In the genomic region with DNA sequence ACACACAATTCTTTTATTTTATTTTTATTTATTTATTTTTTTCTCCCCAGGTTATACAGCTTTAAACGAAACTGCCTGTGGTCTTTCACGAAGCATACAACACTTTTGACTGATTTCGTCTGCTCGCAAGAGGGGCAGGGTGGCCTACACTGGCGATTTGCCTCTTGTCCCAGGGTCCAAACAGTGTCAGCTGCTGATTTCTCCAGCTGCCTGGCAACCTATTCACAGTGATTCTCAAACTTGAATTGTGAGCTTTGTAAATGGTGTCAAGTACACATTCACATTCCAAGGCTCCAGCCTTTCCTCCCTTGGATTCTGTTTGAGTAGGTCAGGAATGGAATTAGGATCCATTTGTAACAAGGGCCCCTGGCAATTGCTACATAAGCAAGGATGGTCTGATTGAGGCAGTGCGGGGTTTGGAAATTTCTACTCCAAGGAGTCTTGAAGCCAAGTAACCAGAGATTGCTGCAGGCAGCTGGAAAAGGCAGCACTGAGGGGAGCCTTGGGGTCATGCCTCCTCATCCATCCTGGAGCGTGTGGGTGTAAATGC, we compare ENCODE assay signal across 24 cellular contexts.
A peak's percentile ranks its signal among the peaks of the same experiment; 100 is the strongest.
DNase-seq lines count a peak whose midpoint lies in the region; ATAC-seq, FAIRE-seq and TF ChIP-seq lines count a peak whose summit lies in the region.
"Had no signal": no experiment of that assay in that cellular context is flagged by ENCODE, and none has a peak within 500 bp of the region (broad histone marks: within the 10 kb centered on the region; RNA-seq: fewer than 3 reads in every experiment).

No MANE protein-coding gene starts in this region.

- CTCF ChIA-PET in HepG2 (lab: Yijun Ruan, JAX; ENCODE audit: low intra/inter-chr PET ratio, low total read pairs), result no interaction called here

- peaks cover 19% of the 10 kb centered on the region for H3K27me3 Mint-ChIP-seq in neural progenitor cell (ENCODE audit: insufficient read depth, low read depth)

- DNase-seq in HepG2 (ENCODE audit: low spot score) (no peak), right lobe of liver (no peak), lower lobe of right lung (no peak), neural progenitor cell (ENCODE audit: low spot score) (no peak), upper lobe of right lung (no peak), NCI-H82 (lab: John Stamatoyannopoulos, UW) (no peak), ovary (no peak)
- DNase-seq: CD4-positive, CD25-positive, alpha-beta regulatory T cell; COR-L47; DMS79; H9; HFFc6; KBM-7; MM.1S; NCI-H1092; NCI-H1436; NCI-H187 treated with DMSO at 0.1 percent for 48 hours; NCI-H226; NCI-H524; NCI-H774; Peyer's patch; SJCRH30 had no signal

- H3F3A ChIP-seq in neural progenitor cell (ENCODE audit: low read depth), result no peaks in the 10 kb centered on the region

- ATAC-seq in HepG2 (no peak), right lobe of liver (no peak), lower lobe of right lung (peak; percentile 37 to 55), upper lobe of right lung (peak; percentile 28), GM21576 (IDR thresholded peaks at IDR 0.05; ENCODE audit: unreplicated experiment) (no peak)

- H3K4me3 ChIP-seq in HepG2 (replicated peaks in 1 of 3; ENCODE audit: insufficient read depth in 1 of 3, low read depth in 2 of 3, low read length in 3 of 3) (no peak overlapping the region), right lobe of liver (no peak overlapping the region), lower lobe of right lung (no peak overlapping the region), neural progenitor cell (no peak overlapping the region), upper lobe of right lung (no peak overlapping the region), ovary (no peak overlapping the region)
- H3K4me3 ChIP-seq: Peyer's patch, SJCRH30 had no signal

- H3K9me3 ChIP-seq in HepG2 (ENCODE audit: low read length), result no peaks in the 10 kb centered on the region
- no peaks in the 10 kb centered on the region for H3K9me3 ChIP-seq in right lobe of liver
- H3K9me3 ChIP-seq in lower lobe of right lung, result no peaks in the 10 kb centered on the region
- no peaks in the 10 kb centered on the region for H3K9me3 ChIP-seq in neural progenitor cell (ENCODE audit: low read depth)
- H3K9me3 ChIP-seq in upper lobe of right lung, result no peaks in the 10 kb centered on the region
- no peaks in the 10 kb centered on the region for H3K9me3 ChIP-seq in ovary
- H3K9me3 ChIP-seq: Peyer's patch, SJCRH30 had no signal

- H3K27me3 ChIP-seq in HepG2 (ENCODE audit: control insufficient read depth in 1 of 2, insufficient read depth in 2 of 2, low read length in 2 of 2), result no peaks in the 10 kb centered on the region
- no peaks in the 10 kb centered on the region for H3K27me3 ChIP-seq in right lobe of liver
- no peaks in the 10 kb centered on the region for H3K27me3 ChIP-seq in lower lobe of right lung (ENCODE audit: low read depth)
- no peaks in the 10 kb centered on the region for H3K27me3 ChIP-seq in neural progenitor cell
- no peaks in the 10 kb centered on the region for H3K27me3 ChIP-seq in upper lobe of right lung
- H3K27me3 ChIP-seq in ovary, result no peaks in the 10 kb centered on the region
- H3K27me3 ChIP-seq: Peyer's patch, SJCRH30 had no signal

- H4K20me1 ChIP-seq in HepG2 (ENCODE audit: insufficient read depth, low read length) (no peaks in the 10 kb centered on the region), neural progenitor cell (ENCODE audit: low read depth) (no peaks in the 10 kb centered on the region)

- BruUV-seq in HepG2 (replicated peaks; lab: Mats Ljungman, UMichigan), result no TSS peak

- H3K79me2 ChIP-seq in HepG2 (ENCODE audit: insufficient read depth, low read length), result no peaks in the 10 kb centered on the region
- no peaks in the 10 kb centered on the region for H3K79me2 ChIP-seq in neural progenitor cell (ENCODE audit: low read depth)

- H3K4me3 Mint-ChIP-seq in neural progenitor cell, result peak overlapping the region; percentile 24
- H3K4me3 Mint-ChIP-seq: B cell, H9, HFFc6 had no signal

- H3K36me3 ChIP-seq in HepG2 (replicated peaks in 1 of 2; ENCODE audit: control insufficient read depth in 1 of 2, insufficient read depth in 2 of 2, low read length in 2 of 2) (no peaks in the 10 kb centered on the region), right lobe of liver (no peaks in the 10 kb centered on the region), lower lobe of right lung (no peaks in the 10 kb centered on the region), neural progenitor cell (no peaks in the 10 kb centered on the region), upper lobe of right lung (no peaks in the 10 kb centered on the region), ovary (no peaks in the 10 kb centered on the region)
- H3K36me3 ChIP-seq: Peyer's patch, SJCRH30 had no signal

- 86% methylated on average over 7 of the region's 7 CpGs for WGBS in HepG2 (ENCODE audit: low lambda C conversion rate)
- whole genome bisulfite sequencing in right lobe of liver (ENCODE audit: insufficient coverage, low coverage, low lambda C conversion rate, missing lambda C conversion rate), result 72% methylated on average over 7 of the region's 7 CpGs
- 47 to 63% (median 61%) methylated on average over 7 of the region's 7 CpGs for WGBS in ovary, 3 donors

- no peak overlapping the region for H2AFZ ChIP-seq in HepG2 (ENCODE audit: low read length)
- H2AFZ ChIP-seq in neural progenitor cell (replicated peaks), result no peak overlapping the region

- no peak overlapping the region for H3K4me2 ChIP-seq in HepG2 (ENCODE audit: low read depth, low read length)
- no peak overlapping the region for H3K4me2 ChIP-seq in neural progenitor cell

- H3K36me3 Mint-ChIP-seq in neural progenitor cell, result no peaks in the 10 kb centered on the region
- H3K36me3 Mint-ChIP-seq: CD4-positive, CD25-positive, alpha-beta regulatory T cell had no signal

- TF ChIP-seq EP300 in HepG2 (IDR thresholded peaks at IDR 0.05; ENCODE audit: low read depth in 2 of 2, low read length in 2 of 2), result no peak
- no peak for TF ChIP-seq EP300 in HepG2 (CRISPR knock-in tag; IDR thresholded peaks at IDR 0.05; ENCODE audit: borderline replicate concordance)
- TF ChIP-seq EP300 in ovary (IDR thresholded peaks at IDR 0.05), result no peak

- no peak for TF ChIP-seq CTCF in HepG2 (CRISPR knock-in tag; IDR thresholded peaks at IDR 0.05)
- no peak for TF ChIP-seq CTCF in right lobe of liver (IDR thresholded peaks at IDR 0.05)
- no peak for TF ChIP-seq CTCF in lower lobe of right lung (IDR thresholded peaks at IDR 0.05)
- no peak for TF ChIP-seq CTCF in neural progenitor cell (IDR thresholded peaks at IDR 0.05)
- TF ChIP-seq CTCF in upper lobe of right lung (IDR thresholded peaks at IDR 0.05), result no peak
- TF ChIP-seq CTCF in ovary (IDR thresholded peaks at IDR 0.05), result no peak

- H3K27ac Mint-ChIP-seq in neural progenitor cell, result peak overlapping the region; percentile 99
- H3K27ac Mint-ChIP-seq: B cell; CD4-positive, CD25-positive, alpha-beta regulatory T cell; HFFc6 had no signal

- peaks cover 65% of the 10 kb centered on the region for H3K4me1 Mint-ChIP-seq in neural progenitor cell
- H3K4me1 Mint-ChIP-seq: B cell had no signal

- no peaks in the 10 kb centered on the region for H3K9me3 Mint-ChIP-seq in neural progenitor cell
- H3K9me3 Mint-ChIP-seq: CD4-positive, CD25-positive, alpha-beta regulatory T cell; H9 had no signal

- peaks cover 87% of the 10 kb centered on the region for H3K4me1 ChIP-seq in HepG2 (ENCODE audit: insufficient read depth, low read length)
- H3K4me1 ChIP-seq in right lobe of liver, result no peaks in the 10 kb centered on the region
- H3K4me1 ChIP-seq in lower lobe of right lung, result peaks cover 6% of the 10 kb centered on the region
- H3K4me1 ChIP-seq in neural progenitor cell, result no peaks in the 10 kb centered on the region
- peaks cover 4% of the 10 kb centered on the region for H3K4me1 ChIP-seq in upper lobe of right lung
- peaks cover 5% of the 10 kb centered on the region for H3K4me1 ChIP-seq in ovary (ENCODE audit: insufficient read depth)
- H3K4me1 ChIP-seq: Peyer's patch, SJCRH30 had no signal

- intact Hi-C loops in HepG2 (cut with micrococcal nuclease; ENCODE audit: unreplicated experiment), result no loop called here
- intact Hi-C loops in right lobe of liver (cut with DNase I), result no loop called here
- intact Hi-C loops in lower lobe of right lung (cut with DNase I), result no loop called here
- intact Hi-C loops in upper lobe of right lung (cut with DNase I), result no loop called here
- intact Hi-C loops in ovary (cut with DNase I), result no loop called here

- POLR2A ChIA-PET in HepG2 (lab: Yijun Ruan, JAX), result no interaction called here

- H3K9ac ChIP-seq in HepG2 (ENCODE audit: insufficient read depth, low read depth, low read length), result no peak overlapping the region
- no peak overlapping the region for H3K9ac ChIP-seq in neural progenitor cell

- TF ChIP-seq RAD21 in HepG2 (CRISPR knock-in tag; IDR thresholded peaks at IDR 0.05), result no peak

- H3K27ac ChIP-seq in HepG2 (ENCODE audit: extremely low read length, insufficient read depth, low read length) (peak overlapping the region; percentile 22), right lobe of liver (no peak overlapping the region), lower lobe of right lung (no peak overlapping the region), neural progenitor cell (no peak overlapping the region), upper lobe of right lung (no peak overlapping the region), ovary (no peak overlapping the region)
- H3K27ac ChIP-seq: Peyer's patch, SJCRH30 had no signal

- in situ Hi-C loops in HepG2 (cut with HindIII; ENCODE audit: extremely low pct_ligation_motif_present, low pct_unique_long_range_greater_than_20kb), result no loop called here

- TF ChIP-seq POLR2A in HepG2 (IDR thresholded peaks at IDR 0.05; ENCODE audit: insufficient read depth in 1 of 2, low read depth in 2 of 2, low read length in 2 of 2) (no peak), right lobe of liver (IDR thresholded peaks at IDR 0.05) (no peak), ovary (IDR thresholded peaks at IDR 0.05) (no peak)

- peak; percentile 70 for FAIRE-seq in HepG2 (lab: Jason Lieb, UNC)

TF ChIP-seq in HepG2, 621 proteins besides CTCF, POLR2A, EP300 and RAD21 (continues in another document):
- TF ChIP-seq NCOR1 (IDR thresholded peaks at IDR 0.05; ENCODE audit: borderline replicate concordance, low read length) (0 out of 2 replicates have a peak, but pooled peaks have one; percentile 39), HES4 (CRISPR knock-in tag; IDR thresholded peaks at IDR 0.05; ENCODE audit: borderline replicate concordance) (no peak), HDAC1 (CRISPR knock-in tag; IDR thresholded peaks at IDR 0.05) (0 out of 2 replicates have a peak, but pooled peaks have one; percentile 27), ZNF776 (CRISPR knock-in tag; IDR thresholded peaks at IDR 0.05) (no peak), SNRNP70 (IDR thresholded peaks at IDR 0.05; ENCODE audit: low read depth, low read length) (no peak), TEAD3 (CRISPR knock-in tag; optimal IDR thresholded peaks at IDR 0.05; ENCODE audit: borderline replicate concordance) (peak; percentile 65), HDAC2 (CRISPR knock-in tag; IDR thresholded peaks at IDR 0.05) (no peak), ZNF747 (CRISPR knock-in tag; IDR thresholded peaks at IDR 0.05; ENCODE audit: borderline replicate concordance) (no peak), MYNN (CRISPR knock-in tag; IDR thresholded peaks at IDR 0.05; ENCODE audit: low read depth) (no peak), ELF3 (CRISPR knock-in tag; IDR thresholded peaks at IDR 0.05) (no peak), ZSCAN21 (CRISPR knock-in tag; IDR thresholded peaks at IDR 0.05; ENCODE audit: borderline replicate concordance) (no peak), U2AF1 (optimal IDR thresholded peaks at IDR 0.05; ENCODE audit: low read depth, low read length) (no peak)

Comparison
In these comparisons a context has a peak if more than half of its experiments do, and no peak if none do; other contexts are left out.
1. ATAC-seq: peak in lower lobe of right lung (2 of 2) and upper lobe of right lung (single experiment); none in HepG2 (single experiment), right lobe of liver (0 of 4) and GM21576 (single experiment).